ENCODE assay signal across 28 cellular contexts in the genomic region with DNA sequence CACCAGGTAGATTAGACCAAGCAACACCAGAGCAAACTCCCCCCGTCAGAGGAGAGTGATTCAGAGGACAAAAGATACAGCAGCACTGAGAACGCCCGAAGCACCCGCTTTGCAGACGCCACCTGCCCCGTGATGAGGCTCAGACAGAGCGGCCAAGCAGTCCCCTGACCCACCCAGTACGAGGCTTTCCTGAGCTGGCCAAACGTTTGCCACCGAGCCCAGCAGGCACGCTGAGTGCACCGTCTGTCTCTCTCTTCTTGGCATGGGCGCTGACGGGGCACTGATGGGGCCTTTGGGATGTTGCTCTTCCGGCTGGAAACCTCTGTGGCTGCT.
"Had no signal": no experiment of that assay in that cellular context is flagged by ENCODE, and none has a peak within 500 bp of the region (broad histone marks: within the 10 kb centered on the region; RNA-seq: fewer than 3 reads in every experiment).

No MANE protein-coding gene starts in this region.

- H3K9me3 ChIP-seq: left ventricle myocardium inferior, right atrium auricular region, stomach, suprapubic skin, tibial nerve had no signal

- H3K9me3 Mint-ChIP-seq: activated CD4-positive, alpha-beta memory T cell treated with anti-CD3 and anti-CD28 coated beads, Interleukin-2, amount 10 ng/mL, durations not matched to agents 7 days and 5 days; activated CD4-positive, alpha-beta T cell treated with anti-CD3 and anti-CD28 coated beads, Interleukin-2, amount 10 ng/mL, durations not matched to agents 24 days and 14 days; activated T-cell treated with anti-CD3 and anti-CD28 coated beads, Interleukin-2, amount 50 U/mL, for 24 hours; brain; nephron progenitor cell; stimulated activated naive B cell treated with anti-CD40 and anti-IgM and Interleukin-4, amounts not matched to agents 10 μg/mL and 1 μg/mL and 100 μg/mL, for 72 hours had no signal

- H3K4me3 Mint-ChIP-seq: activated CD4-positive, alpha-beta memory T cell treated with anti-CD3 and anti-CD28 coated beads, Interleukin-2, amount 10 ng/mL, durations not matched to agents 7 days and 5 days; activated CD4-positive, alpha-beta T cell treated with anti-CD3 and anti-CD28 coated beads, Interleukin-2, amount 10 ng/mL, durations not matched to agents 24 days and 14 days; activated naive CD8-positive, alpha-beta T cell; activated T-cell treated with anti-CD3 and anti-CD28 coated beads, Interleukin-2, amount 50 U/mL, for 24 hours; brain; nephron progenitor cell; stimulated activated naive B cell treated with anti-CD40 and anti-IgM and Interleukin-4, amounts not matched to agents 10 μg/mL and 1 μg/mL and 100 μg/mL, for 72 hours had no signal

- FAIRE-seq: colon, endometrium, frontal cortex had no signal

- H3K27ac Mint-ChIP-seq: activated CD4-positive, alpha-beta memory T cell treated with anti-CD3 and anti-CD28 coated beads, Interleukin-2, amount 10 ng/mL, durations not matched to agents 7 days and 5 days; activated CD4-positive, alpha-beta T cell treated with anti-CD3 and anti-CD28 coated beads, Interleukin-2, amount 10 ng/mL, durations not matched to agents 24 days and 14 days; activated naive CD8-positive, alpha-beta T cell; activated T-cell treated with anti-CD3 and anti-CD28 coated beads, Interleukin-2, amount 50 U/mL, for 24 hours; nephron progenitor cell; stimulated activated naive B cell treated with anti-CD40 and anti-IgM and Interleukin-4, amounts not matched to agents 10 μg/mL and 1 μg/mL and 100 μg/mL, for 72 hours had no signal

- H3K27ac ChIP-seq: cardiac muscle cell, epithelial cell of prostate, parathyroid adenoma, suprapubic skin had no signal

- H3K4me1 ChIP-seq: parathyroid adenoma had no signal

- H3K4me3 ChIP-seq: cardiac muscle cell, left ventricle myocardium inferior, right atrium auricular region, stomach, suprapubic skin, tibial nerve had no signal

- H3K36me3 ChIP-seq: cardiac muscle cell, left ventricle myocardium inferior, right atrium auricular region had no signal

- DNase-seq: activated CD4-positive, alpha-beta memory T cell treated with anti-CD3 and anti-CD28 coated beads, Interleukin-2, amount 10 ng/mL, durations not matched to agents 7 days and 5 days; activated CD4-positive, alpha-beta T cell treated with anti-CD3 and anti-CD28 coated beads, Interleukin-2, amount 10 ng/mL, durations not matched to agents 24 days and 14 days; activated CD4-positive, CD25-positive, alpha-beta regulatory T cell treated with anti-CD3 and anti-CD28 coated beads, Interleukin-2, amount 50 U/mL, for 72 hours; activated CD8-positive, alpha-beta memory T cell treated with anti-CD3 and anti-CD28 coated beads, Interleukin-2, amount 50 U/mL, for 48 hours; activated naive CD4-positive, alpha-beta T cell; activated T-cell treated with anti-CD3 and anti-CD28 coated beads, Interleukin-2, amount 50 U/mL, for 24 hours; dermis blood vessel endothelial cell; effector CD8-positive, alpha-beta T cell; glutamatergic neuron; islet precursor cell; left ventricle myocardium inferior; nephron progenitor cell; stimulated activated CD4-positive, alpha-beta T cell treated with anti-CD3 and anti-CD28 coated beads, Interleukin-15, amount 100 ng/mL, for 24 hours; stimulated activated CD4-positive, alpha-beta T cell treated with anti-CD3 and anti-CD28 coated beads, Interleukin-2, amount 100 ng/mL, for 24 hours; stimulated activated naive B cell treated with anti-CD40 and anti-IgM and Interleukin-4, amounts not matched to agents 10 μg/mL and 1 μg/mL and 100 μg/mL, for 72 hours; stomach; T-helper 2 cell had no signal

- H2AFZ ChIP-seq: parathyroid adenoma had no signal

- H3K27me3 Mint-ChIP-seq: activated CD4-positive, alpha-beta memory T cell treated with anti-CD3 and anti-CD28 coated beads, Interleukin-2, amount 10 ng/mL, durations not matched to agents 7 days and 5 days; activated CD4-positive, alpha-beta T cell treated with anti-CD3 and anti-CD28 coated beads, Interleukin-2, amount 10 ng/mL, durations not matched to agents 24 days and 14 days; activated naive CD8-positive, alpha-beta T cell; activated T-cell treated with anti-CD3 and anti-CD28 coated beads, Interleukin-2, amount 50 U/mL, for 24 hours; brain had no signal

- H3K27me3 ChIP-seq: cardiac muscle cell, right atrium auricular region, stomach, suprapubic skin, tibial nerve had no signal

- H3K36me3 Mint-ChIP-seq: activated naive CD8-positive, alpha-beta T cell had no signal

- H3K9ac ChIP-seq: parathyroid adenoma had no signal
